In the genomic region with DNA sequence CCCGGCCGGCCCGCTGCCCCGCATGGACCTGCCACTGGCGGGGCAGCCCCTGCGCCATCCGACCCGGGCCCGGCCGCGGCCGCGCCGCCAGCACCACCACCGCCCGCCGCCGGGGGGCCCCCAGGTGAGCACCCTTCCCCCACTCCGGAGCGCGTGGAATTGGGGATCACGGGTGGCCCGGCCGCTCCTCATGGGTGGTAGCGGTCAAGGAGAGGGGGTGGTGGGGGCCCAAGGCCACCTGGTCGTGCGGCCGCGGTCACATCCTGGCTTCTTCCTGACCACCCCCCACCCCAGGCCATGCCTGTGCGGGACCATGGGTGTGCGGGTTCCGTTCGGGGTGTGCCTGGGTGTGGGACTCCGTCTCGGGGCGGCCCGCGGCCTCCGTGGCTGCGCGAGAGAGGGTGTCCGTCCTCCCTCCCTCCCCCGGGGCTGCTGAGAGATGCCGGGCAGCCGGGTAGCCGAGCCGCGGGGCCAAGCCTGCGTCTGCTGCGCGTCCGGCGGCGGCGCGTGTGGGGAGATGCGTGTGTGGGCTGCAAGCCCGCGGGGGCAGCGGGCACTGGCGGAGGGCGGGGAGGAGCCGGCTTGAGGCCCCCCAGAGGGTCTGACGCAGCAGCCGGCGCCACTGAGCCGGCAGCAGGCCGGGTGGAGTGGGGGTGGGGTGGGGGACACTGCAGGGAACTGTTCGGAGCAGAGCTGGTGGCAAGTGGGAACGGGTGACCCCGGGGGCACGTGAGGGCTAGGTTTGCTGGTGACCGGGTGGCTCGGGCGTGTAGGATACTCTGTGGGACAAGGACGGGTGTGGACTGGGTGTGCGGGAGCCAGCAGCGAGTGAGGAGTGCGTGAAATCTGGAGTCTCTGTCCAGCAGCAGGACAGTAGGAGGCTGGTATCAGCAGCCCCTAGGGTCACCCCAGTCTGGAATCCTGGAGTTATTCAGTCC, we compare ENCODE assay signal across 9 cellular contexts. TPM values are rescaled to one million over a fixed set of nuclear protein-coding genes. Genes with fewer than 3 reads are reported as not detected.
DNase-seq lines count a peak whose midpoint lies in the region; ATAC-seq and TF ChIP-seq lines count a peak whose summit lies in the region.
"Had no signal": no experiment of that assay in that cellular context is flagged by ENCODE, and none has a peak within 500 bp of the region (broad histone marks: within the 10 kb centered on the region; RNA-seq: fewer than 3 reads in every experiment).

No MANE protein-coding gene starts in this region.

- WGBS in adrenal gland, 4 donors = 14 to 28% (median 20%) methylated on average over 3 to 79 of the region's 79 CpGs
- WGBS in iPS DF 6.9 (ENCODE audit: insufficient coverage, insufficient read length) = no CpG with 5 or more reads among the region's 79 CpGs
- 14 to 54% (median 15%) methylated on average over 27 to 79 of the region's 79 CpGs for WGBS in stomach, 5 donors

- TF ChIP-seq CTCF in adrenal gland (IDR thresholded peaks at IDR 0.05) = peak in 4 of 6 experiments; percentile 13 to 35 (median 17)
- TF ChIP-seq CTCF in stomach (IDR thresholded peaks at IDR 0.05) = peak in 1 of 7 experiments; percentile 32

- H3K27ac ChIP-seq in adrenal gland = no peak overlapping the region
- no peak overlapping the region for H3K27ac ChIP-seq in iPS DF 6.9 (ENCODE audit: low read length)
- H3K27ac ChIP-seq in stomach = no peak overlapping the region

- H3K27me3 ChIP-seq in adrenal gland = peaks cover 20% of the 10 kb centered on the region
- no peaks in the 10 kb centered on the region for H3K27me3 ChIP-seq in iPS DF 6.9 (ENCODE audit: control insufficient read depth, insufficient read depth, low read length)
- peaks cover 24 to 71% (median 56%) of the 10 kb centered on the region in 3 donors for H3K27me3 ChIP-seq in stomach

- H3K4me3 ChIP-seq in adrenal gland (peak overlapping the region in 1 of 4 donors; percentile 39), iPS DF 6.9 (ENCODE audit: low read length) (peak overlapping the region; percentile 55; the same call in 1 of the 2 replicates), stomach (peak overlapping the region; percentile 34 to 46 (median 37))

- intact Hi-C loops in adrenal gland (cut with DNase I) = no loop called here
- intact Hi-C loops in stomach (cut with DNase I; ENCODE audit: low total_unique reads) = no loop called here

- TF ChIP-seq POLR2A in adrenal gland (IDR thresholded peaks at IDR 0.05) (peak in 1 of 2 donors; percentile 42), stomach (IDR thresholded peaks at IDR 0.05) (no peak)

- H3K4me1 ChIP-seq in adrenal gland (replicated peaks in 1 of 2) (peaks cover 6% of the 10 kb centered on the region in 2 donors), iPS DF 6.9 (ENCODE audit: control insufficient read depth, insufficient read depth, low read length) (peaks cover 5% of the 10 kb centered on the region), stomach (peaks cover 14 to 36% (median 29%) of the 10 kb centered on the region in 4 donors)

- no peak for TF ChIP-seq EP300 in stomach (IDR thresholded peaks at IDR 0.05)

- H3K9me3 ChIP-seq in adrenal gland (replicated peaks in 1 of 3) (no peaks in the 10 kb centered on the region), iPS DF 6.9 (ENCODE audit: control insufficient read depth, insufficient read depth, low read length) (no peaks in the 10 kb centered on the region), stomach (no peaks in the 10 kb centered on the region)

- no peaks in the 10 kb centered on the region for H3K36me3 ChIP-seq in adrenal gland (replicated peaks in 1 of 2)
- peaks cover 13% of the 10 kb centered on the region for H3K36me3 ChIP-seq in iPS DF 6.9 (ENCODE audit: control insufficient read depth, insufficient read depth, low read length)
- H3K36me3 ChIP-seq in stomach = peaks cover 0 to 22% (median 20%) of the 10 kb centered on the region in 4 donors

- peak; percentile 19 to 61 for DNase-seq in NCI-H524 (lab: John Stamatoyannopoulos, UW)
- DNase-seq in NCI-H524 treated with DMSO at 0.1 percent for 48 hours (lab: John Stamatoyannopoulos, UW) = no peak
- DNase-seq in adrenal gland = no peak
- no peak for DNase-seq in iPS DF 6.9 (ENCODE audit: low read depth, low spot score)
- DNase-seq in stomach = no peak
- no peak for DNase-seq in DMS153 (lab: John Stamatoyannopoulos, UW)
- DNase-seq in activated naive CD4-positive, alpha-beta T cell treated with anti-CD3 and anti-CD28 coated beads, Interleukin-2, amount 50 U/mL, for 16 hours = no peak
- DNase-seq: NCI-H2029 had no signal

- no peak for ATAC-seq in GM18511 (IDR thresholded peaks at IDR 0.05; ENCODE audit: unreplicated experiment)

RNA-seq across cellular contexts. Expression of gene ACD, which starts 6.7 kb away (rescaled TPM):
- total RNA-seq in adrenal gland (10 to 100 TPM in 7 of 8 donors, 1 to 10 TPM in 1; 9.2 to 47.0 (median 20.7) TPM), stomach (10 to 100 TPM in 2 of 5 donors, 1 to 10 TPM in 2, under 1 TPM in 1; 0.87 to 30.3 (median 5.3) TPM)
- polyA plus RNA-seq in adrenal gland (10 to 100 TPM in 2 of 3 donors, 1 to 10 TPM in 1; 7.3 to 26.5 (median 24.3) TPM), stomach (10 to 100 TPM; 12.0 to 17.1 (median 16.2) TPM)

RNA-seq across cellular contexts. Expression of gene PARD6A, which starts 7.4 kb away (rescaled TPM):
- total RNA-seq in adrenal gland = 10 to 100 TPM in 4 of 8 donors, 1 to 10 TPM in 4; 7.3 to 49.1 (median 10.5) TPM
- 1 to 10 TPM; 1.5 to 9.3 (median 6.7) TPM for polyA plus RNA-seq in adrenal gland
- total RNA-seq in stomach = 10 to 100 TPM in 3 of 5 donors, 1 to 10 TPM in 2; 1.1 to 56.7 (median 14.6) TPM
- 1 to 10 TPM; 3.5 to 7.2 (median 7.0) TPM for polyA plus RNA-seq in stomach

RNA-seq across cellular contexts. Expression of gene CARMIL2, which starts 8.5 kb away (rescaled TPM):
- 1 to 10 TPM in 5 of 8 donors, under 1 TPM in 3; 0.24 to 2.5 (median 1.3) TPM for total RNA-seq in adrenal gland
- 10 to 100 TPM in 1 of 3 donors, 1 to 10 TPM in 1, under 1 TPM in 1; 0.35 to 18.5 (median 4.1) TPM for polyA plus RNA-seq in adrenal gland
- 10 to 100 TPM in 1 of 5 donors, 1 to 10 TPM in 2, under 1 TPM in 2; 0.18 to 28.1 (median 1.0) TPM for total RNA-seq in stomach
- polyA plus RNA-seq in stomach = 1 to 10 TPM in 2 of 3 donors, under 1 TPM in 1; 0.46 to 2.4 (median 2.0) TPM

RNA-seq across cellular contexts. Expression of gene ENKD1, which starts 13.2 kb away (rescaled TPM):
- total RNA-seq in adrenal gland (10 to 100 TPM in 7 of 8 donors, 1 to 10 TPM in 1; 8.8 to 69.8 (median 17.8) TPM), stomach (100 to 1,000 TPM in 1 of 5 donors, 10 to 100 TPM in 2, 1 to 10 TPM in 2; 5.8 to 113 (median 10.4) TPM)
- polyA plus RNA-seq in adrenal gland (100 to 1,000 TPM in 1 of 3 donors, 10 to 100 TPM in 1, 1 to 10 TPM in 1; 3.0 to 113 (median 72.5) TPM), stomach (10 to 100 TPM; 19.7 to 31.5 (median 20.5) TPM)

RNA-seq across cellular contexts. Expression of gene C16orf86, which starts 13.2 kb away (rescaled TPM):
- 10 to 100 TPM in 4 of 8 donors, 1 to 10 TPM in 4; 4.4 to 17.9 (median 9.3) TPM for total RNA-seq in adrenal gland
- polyA plus RNA-seq in adrenal gland = 10 to 100 TPM in 1 of 3 donors, 1 to 10 TPM in 1, under 1 TPM in 1; 0.57 to 14.4 (median 8.2) TPM
- total RNA-seq in stomach = 10 to 100 TPM in 1 of 5 donors, 1 to 10 TPM in 1, not detected in 3; 3.5 to 83.0 TPM
- 1 to 10 TPM; 3.2 to 3.6 (median 3.4) TPM for polyA plus RNA-seq in stomach

Comparison
In these comparisons a context has a peak if more than half of its experiments do, and no peak if none do; other contexts are left out.
1. DNase-seq: peak in NCI-H524 (2 of 2); none in NCI-H524 treated with DMSO at 0.1 percent for 48 hours (single experiment), adrenal gland (0 of 7), iPS DF 6.9 (single experiment), stomach (single experiment), DMS153 (single experiment) and activated naive CD4-positive, alpha-beta T cell treated with anti-CD3 and anti-CD28 coated beads, Interleukin-2, amount 50 U/mL, for 16 hours (single experiment).